Comparison of ENCODE assay signal across 21 cellular contexts in genomic region chr11:61879152-61879551, GRCh38. TPM values are rescaled to one million over a fixed set of nuclear protein-coding genes. Genes with fewer than 3 reads are reported as not detected.
"Had no signal": no experiment of that assay in that cellular context is flagged by ENCODE, and none has a peak within 500 bp of the region (broad histone marks: within the 10 kb centered on the region; RNA-seq: fewer than 3 reads in every experiment).

No MANE protein-coding gene starts in this region.

- H3K4me1 ChIP-seq: colonic mucosa, foreskin keratinocyte, suprapubic skin had no signal

- H3K27ac ChIP-seq: colonic mucosa, foreskin keratinocyte, heart left ventricle, right atrium auricular region, suprapubic skin, thyroid gland had no signal

- H3K4me3 ChIP-seq: colonic mucosa, heart left ventricle, lung, right atrium auricular region, smooth muscle cell, suprapubic skin, thyroid gland had no signal

- H3K36me3 Mint-ChIP-seq: naive thymus-derived CD8-positive, alpha-beta T cell; type B pancreatic cell had no signal

- H3K27me3 ChIP-seq: colonic mucosa, heart left ventricle, right atrium auricular region, suprapubic skin, thyroid gland had no signal

- DNase-seq: colonic mucosa; dermis blood vessel endothelial cell; effector CD4-positive, alpha-beta T cell; endodermal cell; erythroblast; foreskin keratinocyte; heart left ventricle; hippocampal formation; left colon; left ventricle myocardium superior; mesendoderm; naive thymus-derived CD8-positive, alpha-beta T cell; posterior cingulate gyrus; stimulated activated CD4-positive, alpha-beta T cell treated with anti-CD3 and anti-CD28 coated beads, Interleukin-2, amount 100 ng/mL, for 48 hours; stimulated activated naive CD8-positive, alpha-beta T cell treated with anti-CD3 and anti-CD28 coated beads, Interleukin-15, Interleukin-2, amounts not matched to agents 100 U/mL and 50 U/mL, for 24 hours; thyroid gland had no signal

- ATAC-seq: foreskin keratinocyte; heart left ventricle; left colon; left ventricle myocardium superior; naive thymus-derived CD8-positive, alpha-beta T cell; stimulated activated naive CD8-positive, alpha-beta T cell treated with anti-CD3 and anti-CD28 coated beads, Interleukin-15, Interleukin-2, amounts not matched to agents 100 U/mL and 50 U/mL, for 24 hours had no signal

- H3K27me3 Mint-ChIP-seq: type B pancreatic cell had no signal

- H3K9me3 Mint-ChIP-seq: naive thymus-derived CD8-positive, alpha-beta T cell; type B pancreatic cell had no signal

- H3K4me2 ChIP-seq: smooth muscle cell had no signal

- H3K4me3 Mint-ChIP-seq: endodermal cell, type B pancreatic cell had no signal

- H3K27ac Mint-ChIP-seq: endodermal cell; naive thymus-derived CD8-positive, alpha-beta T cell; type B pancreatic cell had no signal

RNA-seq across cellular contexts. Expression of gene RAB3IL1, which starts 38.2 kb away (rescaled TPM):
- polyA plus RNA-seq: naive thymus-derived CD8-positive, alpha-beta T cell had no signal

RNA-seq across cellular contexts. Expression of gene FADS2, which starts 51.1 kb away (rescaled TPM):
- total RNA-seq: naive thymus-derived CD8-positive, alpha-beta T cell had no signal
